ENCODE assay signal across 8 cellular contexts in genomic region chr6:154928325-154928922, GRCh38.
DNase-seq lines count a peak whose midpoint lies in the region; FAIRE-seq and TF ChIP-seq lines count a peak whose summit lies in the region.

No MANE protein-coding gene starts in this region.

- no peaks in the 10 kb centered on the region for H3K9me3 Mint-ChIP-seq in astrocyte (ENCODE audit: unreplicated experiment)

- peak; percentile 87 for TF ChIP-seq CTCF in astrocyte (IDR thresholded peaks at IDR 0.05; ENCODE audit: insufficient read depth, low read depth, low read length)

- peaks cover 23% of the 10 kb centered on the region for H3K4me1 ChIP-seq in astrocyte (ENCODE audit: insufficient read depth, low read length)

- peaks cover 2% of the 10 kb centered on the region for H3K27me3 Mint-ChIP-seq in astrocyte (ENCODE audit: low read depth, unreplicated experiment)

- no peaks in the 10 kb centered on the region for H3K79me2 ChIP-seq in astrocyte (ENCODE audit: insufficient read depth, low read length)

- H3K4me1 Mint-ChIP-seq in astrocyte (ENCODE audit: low read depth, unreplicated experiment), result peaks cover 35% of the 10 kb centered on the region

- H3K9ac ChIP-seq in astrocyte (ENCODE audit: low read length), result no peak overlapping the region

- no peaks in the 10 kb centered on the region for H3K36me3 ChIP-seq in astrocyte (ENCODE audit: insufficient read depth, low read length)

- no peaks in the 10 kb centered on the region for H3K27me3 ChIP-seq in astrocyte (ENCODE audit: insufficient read depth, low read length)

- H3K27ac Mint-ChIP-seq in astrocyte (ENCODE audit: unreplicated experiment), result peak overlapping the region; percentile 28

- no peak for FAIRE-seq in astrocyte (lab: Jason Lieb, UNC)

- H3K4me3 ChIP-seq in astrocyte (ENCODE audit: insufficient read depth, low read depth, low read length), result no peak overlapping the region

- H3K9me3 ChIP-seq in astrocyte (ENCODE audit: insufficient read depth, low read depth, low read length), result no peaks in the 10 kb centered on the region

- no peak overlapping the region for H3K4me2 ChIP-seq in astrocyte (ENCODE audit: low read length)

- no peak overlapping the region for H3K4me3 Mint-ChIP-seq in astrocyte (ENCODE audit: unreplicated experiment)

- no peaks in the 10 kb centered on the region for H4K20me1 ChIP-seq in astrocyte (ENCODE audit: insufficient read depth, low read length)

- no peaks in the 10 kb centered on the region for H3K36me3 Mint-ChIP-seq in astrocyte (ENCODE audit: low read depth, unreplicated experiment)

- H3K27ac ChIP-seq in astrocyte (ENCODE audit: low read depth, low read length), result no peak overlapping the region

- peak; percentile 43 for DNase-seq in DMS114 treated with DMSO at 0.1 percent for 48 hours (lab: John Stamatoyannopoulos, UW; ENCODE audit: unreplicated experiment)
- DNase-seq in GOT3 (lab: John Stamatoyannopoulos, UW), result peak; percentile 7
- DNase-seq in NCI-H1417 (lab: John Stamatoyannopoulos, UW), result peak; percentile 56 to 87 (median 76)
- peak in 4 of 5 experiments; percentile 26 to 69 (median 34) for DNase-seq in T-helper 2 cell
- no peak for DNase-seq in astrocyte (ENCODE audit: low read depth)
- DNase-seq in iPS-NIHi11 (ENCODE audit: low spot score), result peak; percentile 71
- peak; percentile 25 to 63 for DNase-seq in stimulated activated CD4-positive, alpha-beta T cell treated with anti-CD3 and anti-CD28 coated beads, Interleukin-15, amount 100 ng/mL, for 48 hours (ENCODE audit: low read depth in 2 of 2)
- no peak for DNase-seq in ecto neural progenitor cell (ENCODE audit: low spot score)

- H2AFZ ChIP-seq in astrocyte (ENCODE audit: low read depth, low read length), result no peak overlapping the region

Comparison
In these comparisons a context has a peak if more than half of its experiments do, and no peak if none do; other contexts are left out.
1. DNase-seq: peak in DMS114 treated with DMSO at 0.1 percent for 48 hours (single experiment), GOT3 (single experiment), NCI-H1417 (3 of 3), T-helper 2 cell (4 of 5), iPS-NIHi11 (single experiment) and stimulated activated CD4-positive, alpha-beta T cell treated with anti-CD3 and anti-CD28 coated beads, Interleukin-15, amount 100 ng/mL, for 48 hours (2 of 2); none in astrocyte (single experiment) and ecto neural progenitor cell (single experiment).